Comparison of ENCODE assay signal across 25 cellular contexts in the genomic region with DNA sequence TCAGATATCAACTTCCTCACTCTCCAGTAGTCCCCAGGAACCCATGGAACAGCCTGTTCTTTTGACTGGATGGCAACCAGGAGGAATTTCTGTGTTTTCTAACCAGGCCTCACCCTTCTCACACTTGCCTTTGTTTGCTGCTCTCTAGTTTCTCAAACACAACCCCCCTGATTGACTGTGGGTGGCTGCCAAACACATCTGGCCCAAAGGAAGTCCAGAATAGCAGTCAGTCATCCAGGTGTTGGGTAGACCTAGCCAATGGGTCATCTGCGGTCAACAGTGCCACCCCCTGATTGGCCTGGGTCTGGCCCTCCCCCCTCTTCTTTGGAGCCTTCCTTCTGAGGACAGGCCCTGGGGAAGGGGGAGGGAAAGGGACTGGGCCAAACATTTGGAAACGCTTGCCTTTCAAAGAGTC. TPM values are rescaled to one million over a fixed set of nuclear protein-coding genes. Genes with fewer than 3 reads are reported as not detected.
"Had no signal": no experiment of that assay in that cellular context is flagged by ENCODE, and none has a peak within 500 bp of the region (broad histone marks: within the 10 kb centered on the region; RNA-seq: fewer than 3 reads in every experiment).

No MANE protein-coding gene starts in this region.

- DNase-seq: activated CD4-positive, alpha-beta T cell treated with anti-CD3 and anti-CD28 coated beads, Interleukin-2, amount 10 ng/mL, durations not matched to agents 24 days and 14 days; activated CD8-positive, alpha-beta memory T cell treated with anti-CD3 and anti-CD28 coated beads, Interleukin-2, amount 10 ng/mL, durations not matched to agents 7 days and 5 days; activated CD8-positive, alpha-beta T cell treated with anti-CD3 and anti-CD28 coated beads for 36 hours; activated gamma-delta T cell; activated naive CD4-positive, alpha-beta T cell treated with anti-CD3 and anti-CD28 coated beads, Interleukin-2, amount 50 U/mL, for 16 hours; activated naive CD8-positive, alpha-beta T cell treated with anti-CD3 and anti-CD28 coated beads, Interleukin-2, amount 50 U/mL, for 24 hours; activated T-cell treated with anti-CD3 and anti-CD28 coated beads for 4 hours; anterior cingulate cortex; brain microvascular endothelial cell; central memory CD4-positive, alpha-beta T cell; effector memory CD8-positive, alpha-beta T cell; left colon; naive thymus-derived CD4-positive, alpha-beta T cell; occipital lobe; stimulated activated CD4-positive, alpha-beta T cell treated with anti-CD3 and anti-CD28 coated beads, Interleukin-12 subunit alpha, Interleukin-12 subunit beta, amount 100 ng/mL, for 4 hours; SW 1271; T-helper 17 cell; transverse colon had no signal

- H3K36me3 Mint-ChIP-seq: activated CD8-positive, alpha-beta memory T cell treated with anti-CD3 and anti-CD28 coated beads, Interleukin-2, amount 10 ng/mL, durations not matched to agents 7 days and 5 days; naive thymus-derived CD4-positive, alpha-beta T cell had no signal

- H3K27ac ChIP-seq: brain microvascular endothelial cell, heart left ventricle, transverse colon had no signal

- H3K4me1 ChIP-seq: heart left ventricle, transverse colon had no signal

- H3K4me3 Mint-ChIP-seq: activated CD4-positive, alpha-beta T cell treated with anti-CD3 and anti-CD28 coated beads, Interleukin-2, amount 10 ng/mL, durations not matched to agents 24 days and 14 days; activated CD8-positive, alpha-beta memory T cell treated with anti-CD3 and anti-CD28 coated beads, Interleukin-2, amount 10 ng/mL, durations not matched to agents 7 days and 5 days; activated CD8-positive, alpha-beta T cell treated with anti-CD3 and anti-CD28 coated beads for 36 hours; activated naive CD8-positive, alpha-beta T cell treated with anti-CD3 and anti-CD28 coated beads, Interleukin-2, amount 50 U/mL, for 24 hours; activated T-helper 1 cell treated with anti-CD3 and anti-CD28 coated beads, Interleukin-12 subunit alpha, Interleukin-12 subunit beta, Interleukin-2, Interleukin-4 antibody, amounts not matched to agents 30 ng/mL and 10 ng/mL and 1 ng/mL, durations not matched to agents 14 hours and 24 hours and 36 hours; effector memory CD8-positive, alpha-beta T cell; neural crest cell; stimulated activated naive CD8-positive, alpha-beta T cell treated with anti-CD3 and anti-CD28 coated beads, Interleukin-15, Interleukin-2, amounts not matched to agents 100 ng/mL and 50 ng/mL, for 24 hours; T-helper 17 cell had no signal

- H3K36me3 ChIP-seq: brain microvascular endothelial cell, heart left ventricle, transverse colon had no signal

- H3K9me3 Mint-ChIP-seq: activated CD8-positive, alpha-beta T cell treated with anti-CD3 and anti-CD28 coated beads for 36 hours had no signal

- H3K27me3 ChIP-seq: brain microvascular endothelial cell, transverse colon had no signal

- H3K9me3 ChIP-seq: heart left ventricle, transverse colon had no signal

- H3K27me3 Mint-ChIP-seq: activated CD4-positive, alpha-beta T cell treated with anti-CD3 and anti-CD28 coated beads, Interleukin-2, amount 10 ng/mL, durations not matched to agents 24 days and 14 days; activated CD8-positive, alpha-beta memory T cell treated with anti-CD3 and anti-CD28 coated beads, Interleukin-2, amount 10 ng/mL, durations not matched to agents 7 days and 5 days had no signal

- H3K4me3 ChIP-seq: heart left ventricle, lung, transverse colon had no signal

- ATAC-seq: activated CD8-positive, alpha-beta memory T cell treated with anti-CD3 and anti-CD28 coated beads, Interleukin-2, amount 10 ng/mL, durations not matched to agents 7 days and 5 days; activated CD8-positive, alpha-beta T cell treated with anti-CD3 and anti-CD28 coated beads for 36 hours; activated naive CD8-positive, alpha-beta T cell treated with anti-CD3 and anti-CD28 coated beads, Interleukin-2, amount 50 U/mL, for 24 hours; effector memory CD8-positive, alpha-beta T cell; esophagus mucosa; heart left ventricle; left colon; naive thymus-derived CD4-positive, alpha-beta T cell; T-helper 17 cell had no signal

- H3K4me1 Mint-ChIP-seq: activated CD4-positive, alpha-beta T cell treated with anti-CD3 and anti-CD28 coated beads, Interleukin-2, amount 10 ng/mL, durations not matched to agents 24 days and 14 days; activated CD8-positive, alpha-beta memory T cell treated with anti-CD3 and anti-CD28 coated beads, Interleukin-2, amount 10 ng/mL, durations not matched to agents 7 days and 5 days; activated naive CD8-positive, alpha-beta T cell treated with anti-CD3 and anti-CD28 coated beads, Interleukin-2, amount 50 U/mL, for 24 hours; naive thymus-derived CD4-positive, alpha-beta T cell; neural crest cell; T-helper 17 cell had no signal

- H3K27ac Mint-ChIP-seq: activated CD4-positive, alpha-beta T cell treated with anti-CD3 and anti-CD28 coated beads, Interleukin-2, amount 10 ng/mL, durations not matched to agents 24 days and 14 days; activated CD8-positive, alpha-beta memory T cell treated with anti-CD3 and anti-CD28 coated beads, Interleukin-2, amount 10 ng/mL, durations not matched to agents 7 days and 5 days; activated CD8-positive, alpha-beta T cell treated with anti-CD3 and anti-CD28 coated beads for 36 hours; activated naive CD8-positive, alpha-beta T cell treated with anti-CD3 and anti-CD28 coated beads, Interleukin-2, amount 50 U/mL, for 24 hours; activated T-helper 1 cell treated with anti-CD3 and anti-CD28 coated beads, Interleukin-12 subunit alpha, Interleukin-12 subunit beta, Interleukin-2, Interleukin-4 antibody, amounts not matched to agents 30 ng/mL and 10 ng/mL and 1 ng/mL, durations not matched to agents 14 hours and 24 hours and 36 hours; effector memory CD8-positive, alpha-beta T cell; naive thymus-derived CD4-positive, alpha-beta T cell; progenitor cell of endocrine pancreas; stimulated activated naive CD8-positive, alpha-beta T cell treated with anti-CD3 and anti-CD28 coated beads, Interleukin-15, Interleukin-2, amounts not matched to agents 100 ng/mL and 50 ng/mL, for 24 hours; T-helper 17 cell had no signal

RNA-seq across cellular contexts. Expression of a gene that starts 53.7 kb away (rescaled TPM):
- total RNA-seq: activated CD4-positive, alpha-beta T cell treated with anti-CD3 and anti-CD28 coated beads, Interleukin-2, amount 10 ng/mL, durations not matched to agents 24 days and 14 days; activated T-helper 1 cell treated with anti-CD3 and anti-CD28 coated beads, Interleukin-12 subunit alpha, Interleukin-12 subunit beta, Interleukin-2, Interleukin-4 antibody, amounts not matched to agents 30 ng/mL and 10 ng/mL and 1 ng/mL, durations not matched to agents 14 hours and 24 hours and 36 hours; naive thymus-derived CD4-positive, alpha-beta T cell; T-helper 17 cell had no signal
